Comparison of ENCODE assay signal across 7 cellular contexts in genomic region chr17:59565959-59566324, GRCh38. TPM values are rescaled to one million over a fixed set of nuclear protein-coding genes. Genes with fewer than 3 reads are reported as not detected.
DNase-seq lines count a peak whose midpoint lies in the region; ATAC-seq and TF ChIP-seq lines count a peak whose summit lies in the region.

No MANE protein-coding gene starts in this region.

- H3K9me3 ChIP-seq in right lobe of liver = no peaks in the 10 kb centered on the region

- peaks cover 0 to 11% (median 2%) of the 10 kb centered on the region in 4 donors for H3K4me1 ChIP-seq in right lobe of liver

- ATAC-seq in GM18502 (IDR thresholded peaks at IDR 0.05; ENCODE audit: poor library complexity, unreplicated experiment) = peak; percentile 58
- ATAC-seq in HG03108 (IDR thresholded peaks at IDR 0.05; ENCODE audit: unreplicated experiment) = peak; percentile 38
- ATAC-seq in right lobe of liver = peak; percentile 77 to 85 (median 79)

- H3K27ac ChIP-seq in dorsolateral prefrontal cortex (peak overlapping the region in 56 of 59 donors; percentile 46 to 91 (median 80)), right lobe of liver (peak overlapping the region; percentile 63 to 77 (median 74))

- H3K27me3 ChIP-seq in dorsolateral prefrontal cortex (no peaks in the 10 kb centered on the region), right lobe of liver (no peaks in the 10 kb centered on the region)

- TF ChIP-seq CTCF in dorsolateral prefrontal cortex (IDR thresholded peaks at IDR 0.05 in 54 of 56, conservative IDR thresholded peaks at IDR 0.05 in 2 of 56; ENCODE audit: low read depth in 1 of 56, partially characterized antibody in 56 of 56) (no peak), right lobe of liver (IDR thresholded peaks at IDR 0.05) (no peak)

- DNase-seq in NCI-H446 treated with DMSO at 0.1 percent for 48 hours (lab: John Stamatoyannopoulos, UW) (peak; percentile 73), dorsolateral prefrontal cortex (peak; percentile 28 to 87 (median 69)), right lobe of liver (peak; percentile 44 to 64 (median 60))
- peak; percentile 25 to 36 for DNase-seq in activated CD4-positive, alpha-beta T cell treated with anti-CD3 and anti-CD28 coated beads, Interleukin-2, amount 50 U/mL, for 4 hours
- peak; percentile 64 for DNase-seq in stimulated activated CD4-positive, alpha-beta T cell treated with anti-CD3 and anti-CD28 coated beads, Interleukin-4, amount 100 ng/mL, for 24 hours

- intact Hi-C loops in dorsolateral prefrontal cortex (cut with DNase I) (loop anchor here (5.0 to 10.0 kb wide), 6 partner anchors 49 to 409 kb away; partner anchors contain the start of genes CLTC (in 2 of the 2), GDPD1 (in 1 of the 2), PRR11 (in 1 of the 2) and PTRH2 (in 1 of the 2)), right lobe of liver (cut with DNase I) (no loop called here)

- H3K4me3 ChIP-seq in dorsolateral prefrontal cortex (peak overlapping the region; percentile 67 to 100 (median 91)), right lobe of liver (peak overlapping the region; percentile 94 to 96 (median 95))

- peaks cover 0 to 4% (median 0%) of the 10 kb centered on the region in 4 donors for H3K36me3 ChIP-seq in right lobe of liver

- no CpG with 5 or more reads among the region's 9 CpGs for WGBS in right lobe of liver (ENCODE audit: insufficient coverage, low coverage, low lambda C conversion rate, missing lambda C conversion rate)

- no peak for TF ChIP-seq POLR2A in right lobe of liver (IDR thresholded peaks at IDR 0.05)

RNA-seq across cellular contexts. Expression of gene DHX40, which starts 0.5 kb away (rescaled TPM):
- total RNA-seq in dorsolateral prefrontal cortex (10 to 100 TPM; 19.1 to 37.5 (median 26.3) TPM), right lobe of liver (10 to 100 TPM in 2 of 6 experiments, 1 to 10 TPM in 4; 7.8 to 12.0 (median 9.4) TPM)

RNA-seq across cellular contexts. Expression of gene CLTC, which starts 53.8 kb away (rescaled TPM):
- total RNA-seq in dorsolateral prefrontal cortex (100 to 1,000 TPM; 248 to 525 (median 428) TPM), right lobe of liver (100 to 1,000 TPM; 120 to 232 (median 142) TPM)

Comparison
In these comparisons a context has a peak if more than half of its experiments do, and no peak if none do; other contexts are left out.
1. Peak in every context shown above with its lines: DNase-seq, ATAC-seq, H3K4me3 ChIP-seq and H3K27ac ChIP-seq.
2. intact Hi-C loops: an anchor here in dorsolateral prefrontal cortex (5.0 to 10.0 kb wide); none called in right lobe of liver.